ENCODE assay signal across 8 cellular contexts in genomic region chr12:106954462-106955376, GRCh38. TPM values are rescaled to one million over a fixed set of nuclear protein-coding genes. Genes with fewer than 3 reads are reported as not detected.
DNase-seq lines count a peak whose midpoint lies in the region; ATAC-seq, FAIRE-seq and TF ChIP-seq lines count a peak whose summit lies in the region.

No MANE protein-coding gene starts in this region.

- peak overlapping the region; percentile 92 for H3K4me2 ChIP-seq in OCI-LY3 (ENCODE audit: low read length)

- peaks cover 12% of the 10 kb centered on the region for H4K20me1 ChIP-seq in OCI-LY3 (ENCODE audit: insufficient read depth, low read length)

- no peaks in the 10 kb centered on the region for H3K27me3 ChIP-seq in OCI-LY3 (ENCODE audit: low read depth, low read length)
- no peaks in the 10 kb centered on the region for H3K27me3 ChIP-seq in bronchial epithelial cell (ENCODE audit: control insufficient read depth, insufficient read depth, low read length)
- H3K27me3 ChIP-seq in kidney epithelial cell (ENCODE audit: control insufficient read depth, insufficient read depth, low read length), result no peaks in the 10 kb centered on the region

- POLR2A ChIA-PET in AG04449 (lab: Yijun Ruan, JAX), result interaction anchor here (1.7 to 2.2 kb wide), 5 partner anchors 15 to 597 kb away, joined by 9 to 25 read pairs (median 12); partner anchors contain the start of genes CRY1, MTERF2 and POLR3B

- peak overlapping the region; percentile 84; the same call in 1 of the 2 replicates for H3K9ac ChIP-seq in OCI-LY3 (ENCODE audit: low read length)

- DNase-seq in AG04449 (ENCODE audit: low read depth, low spot score) (no peak), bronchial epithelial cell (ENCODE audit: low read depth) (peak; percentile 42), kidney epithelial cell (ENCODE audit: low read depth) (no peak), CD1c-positive myeloid dendritic cell (ENCODE audit: extremely low spot score) (no peak), 8988T (no peak)
- DNase-seq in stimulated activated CD8-positive, alpha-beta memory T cell treated with anti-CD3 and anti-CD28 coated beads, Interleukin-15, amount 100 ng/mL, for 24 hours (ENCODE audit: low read depth), result peak; percentile 1

- ATAC-seq in GM18868 (IDR thresholded peaks at IDR 0.05; ENCODE audit: unreplicated experiment), result peak; percentile 16

- H3K9me3 ChIP-seq in OCI-LY3 (ENCODE audit: insufficient read depth, low read length), result 0 out of 2 replicates have a peak, but pooled peaks cover 2% of the 10 kb centered on the region

- peaks cover 4% of the 10 kb centered on the region for H3K4me1 ChIP-seq in OCI-LY3 (ENCODE audit: low read length)

- CTCF ChIA-PET in AG04449 (lab: Yijun Ruan, JAX), result interaction anchor here (0.6 to 2.0 kb wide), 5 partner anchors 13 to 597 kb away, joined by 3 to 7 read pairs (median 3); partner anchors contain the start of gene POLR3B

- FAIRE-seq in bronchial epithelial cell (lab: Jason Lieb, UNC), result no peak

- H2AFZ ChIP-seq in OCI-LY3 (ENCODE audit: low read depth, low read length), result peak overlapping the region; percentile 83

- TF ChIP-seq CTCF in AG04449 (IDR thresholded peaks at IDR 0.05; ENCODE audit: insufficient read depth, low read length, missing control alignments) (no peak), OCI-LY3 (IDR thresholded peaks at IDR 0.05; ENCODE audit: low read depth, low read length) (no peak), bronchial epithelial cell (IDR thresholded peaks at IDR 0.05; ENCODE audit: insufficient read depth, low read length, severe bottlenecking) (no peak), kidney epithelial cell (IDR thresholded peaks at IDR 0.05; ENCODE audit: insufficient read depth, low read length, poor library complexity, severe bottlenecking) (no peak)

- H3K79me2 ChIP-seq in OCI-LY3 (ENCODE audit: low read length), result peaks cover 23% of the 10 kb centered on the region

- H3K36me3 ChIP-seq in OCI-LY3 (replicated peaks; ENCODE audit: low read depth, low read length), result no peaks in the 10 kb centered on the region
- no peaks in the 10 kb centered on the region for H3K36me3 ChIP-seq in bronchial epithelial cell (ENCODE audit: control insufficient read depth, insufficient read depth, low read length)
- H3K36me3 ChIP-seq in kidney epithelial cell (ENCODE audit: control insufficient read depth, insufficient read depth, low read length), result no peaks in the 10 kb centered on the region

- H3K4me3 ChIP-seq in AG04449 (ENCODE audit: low read depth, low read length), result peak overlapping the region; percentile 96
- H3K4me3 ChIP-seq in OCI-LY3 (ENCODE audit: low read length), result peak overlapping the region; percentile 97
- peak overlapping the region; percentile 68 for H3K4me3 ChIP-seq in bronchial epithelial cell (ENCODE audit: low read depth, low read length)
- H3K4me3 ChIP-seq in kidney epithelial cell (ENCODE audit: low read depth, low read length), result peak overlapping the region; percentile 87

- H3K27ac ChIP-seq in OCI-LY3 (ENCODE audit: low read length), result no peak overlapping the region

RNA-seq across cellular contexts. Expression of gene TMEM263, which starts 1.0 kb away (rescaled TPM):
- total RNA-seq in bronchial epithelial cell (15.9 and 26.6 TPM in 2 replicates), kidney epithelial cell (29.6 and 30.3 TPM in 2 replicates)

RNA-seq across cellular contexts. Expression of gene MTERF2, which starts 32.2 kb away (rescaled TPM):
- total RNA-seq in bronchial epithelial cell (3.6 and 3.9 TPM in 2 replicates), kidney epithelial cell (4.2 and 6.9 TPM in 2 replicates)

Comparison
In these comparisons a context has a peak if more than half of its experiments do, and no peak if none do; other contexts are left out.
1. DNase-seq: peak in bronchial epithelial cell (single experiment) and stimulated activated CD8-positive, alpha-beta memory T cell treated with anti-CD3 and anti-CD28 coated beads, Interleukin-15, amount 100 ng/mL, for 24 hours (single experiment); none in AG04449 (single experiment), kidney epithelial cell (single experiment), CD1c-positive myeloid dendritic cell (single experiment) and 8988T (single experiment).
2. Peak in every context shown above with its lines, with median percentiles within 50 percentile points of each other: H3K4me3 ChIP-seq.